ENCODE assay signal across 25 cellular contexts in the genomic region with DNA sequence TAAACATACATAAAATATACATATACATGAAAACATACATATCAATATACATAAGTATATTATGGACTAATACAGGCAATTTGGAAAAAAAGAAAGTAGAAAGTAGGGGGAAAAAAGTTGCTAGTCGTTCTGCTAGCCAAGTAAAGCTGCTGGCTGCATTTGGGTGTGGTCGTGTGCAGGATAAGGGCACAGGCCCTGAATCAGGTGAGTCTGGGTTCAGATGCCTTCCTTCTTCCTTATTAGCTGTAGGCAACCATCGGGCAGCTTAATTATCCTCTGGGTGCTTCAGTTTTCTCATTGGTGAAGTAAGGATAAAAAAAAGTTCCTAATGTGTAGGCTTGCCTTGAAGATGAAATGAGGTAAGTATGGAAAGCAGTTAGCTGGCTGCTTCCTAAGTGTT. TPM values are rescaled to one million over a fixed set of nuclear protein-coding genes. Genes with fewer than 3 reads are reported as not detected.
"Had no signal": no experiment of that assay in that cellular context is flagged by ENCODE, and none has a peak within 500 bp of the region (broad histone marks: within the 10 kb centered on the region; RNA-seq: fewer than 3 reads in every experiment).

No MANE protein-coding gene starts in this region.

- H3K36me3 ChIP-seq: gastrocnemius medialis, left lung, ovary, sigmoid colon, spleen, tibial artery, vagina had no signal

- H3K27ac Mint-ChIP-seq: stimulated activated memory B cell treated with anti-CD40 and anti-IgM and Interleukin-4, amounts not matched to agents 10 μg/mL and 1 μg/mL and 100 μg/mL, for 72 hours had no signal

- H3K27ac ChIP-seq: dorsolateral prefrontal cortex, gastrocnemius medialis, left lung, ovary, psoas muscle, sigmoid colon, spleen, testis, tibial artery, vagina had no signal

- H3K9me3 ChIP-seq: gastrocnemius medialis, left lung, ovary, psoas muscle, sigmoid colon, spleen, testis, tibial artery, vagina had no signal

- FAIRE-seq: kidney had no signal

- H3K4me1 ChIP-seq: gastrocnemius medialis, psoas muscle, sigmoid colon, testis, vagina had no signal

- DNase-seq: cortex of kidney; dorsolateral prefrontal cortex; effector CD4-positive, alpha-beta T cell; foreskin fibroblast; gastrocnemius medialis; head of caudate nucleus; kidney; left lung; mesenchymal stem cell; midbrain; naive thymus-derived CD8-positive, alpha-beta T cell; occipital lobe; ovary; posterior cingulate gyrus; psoas muscle; right cardiac atrium; sigmoid colon; spleen; stimulated activated CD4-positive, alpha-beta T cell treated with anti-CD3 and anti-CD28 coated beads, Interleukin-4, amount 100 ng/mL, for 4 hours; stimulated activated naive CD8-positive, alpha-beta T cell treated with anti-CD3 and anti-CD28 coated beads, Interleukin-15, Interleukin-2, amounts not matched to agents 100 U/mL and 50 U/mL, for 24 hours; substantia nigra; testis; tibial artery had no signal

- H3K36me3 Mint-ChIP-seq: naive thymus-derived CD8-positive, alpha-beta T cell; stimulated activated memory B cell treated with anti-CD40 and anti-IgM and Interleukin-4, amounts not matched to agents 10 μg/mL and 1 μg/mL and 100 μg/mL, for 72 hours had no signal

- H3K4me3 Mint-ChIP-seq: naive thymus-derived CD8-positive, alpha-beta T cell; stimulated activated memory B cell treated with anti-CD40 and anti-IgM and Interleukin-4, amounts not matched to agents 10 μg/mL and 1 μg/mL and 100 μg/mL, for 72 hours had no signal

- H3K4me3 ChIP-seq: dorsolateral prefrontal cortex, gastrocnemius medialis, left lung, ovary, psoas muscle, sigmoid colon, spleen, testis, tibial artery, vagina had no signal

- H3K4me1 Mint-ChIP-seq: stimulated activated memory B cell treated with anti-CD40 and anti-IgM and Interleukin-4, amounts not matched to agents 10 μg/mL and 1 μg/mL and 100 μg/mL, for 72 hours had no signal

- H3K9me3 Mint-ChIP-seq: naive thymus-derived CD8-positive, alpha-beta T cell; stimulated activated memory B cell treated with anti-CD40 and anti-IgM and Interleukin-4, amounts not matched to agents 10 μg/mL and 1 μg/mL and 100 μg/mL, for 72 hours had no signal

- H3K27me3 ChIP-seq: dorsolateral prefrontal cortex, gastrocnemius medialis, left lung, ovary, sigmoid colon, spleen, testis, tibial artery, vagina had no signal

- ATAC-seq: gastrocnemius medialis; left lung; naive thymus-derived CD8-positive, alpha-beta T cell; psoas muscle; right cardiac atrium; stimulated activated memory B cell treated with anti-CD40 and anti-IgM and Interleukin-4, amounts not matched to agents 10 μg/mL and 1 μg/mL and 100 μg/mL, for 72 hours; stimulated activated naive CD8-positive, alpha-beta T cell treated with anti-CD3 and anti-CD28 coated beads, Interleukin-15, Interleukin-2, amounts not matched to agents 100 U/mL and 50 U/mL, for 24 hours had no signal

RNA-seq across cellular contexts. Expression of a gene that starts 59.2 kb away (rescaled TPM):
- total RNA-seq: naive thymus-derived CD8-positive, alpha-beta T cell had no signal
- polyA plus RNA-seq: naive thymus-derived CD8-positive, alpha-beta T cell had no signal
